In the genomic region with DNA sequence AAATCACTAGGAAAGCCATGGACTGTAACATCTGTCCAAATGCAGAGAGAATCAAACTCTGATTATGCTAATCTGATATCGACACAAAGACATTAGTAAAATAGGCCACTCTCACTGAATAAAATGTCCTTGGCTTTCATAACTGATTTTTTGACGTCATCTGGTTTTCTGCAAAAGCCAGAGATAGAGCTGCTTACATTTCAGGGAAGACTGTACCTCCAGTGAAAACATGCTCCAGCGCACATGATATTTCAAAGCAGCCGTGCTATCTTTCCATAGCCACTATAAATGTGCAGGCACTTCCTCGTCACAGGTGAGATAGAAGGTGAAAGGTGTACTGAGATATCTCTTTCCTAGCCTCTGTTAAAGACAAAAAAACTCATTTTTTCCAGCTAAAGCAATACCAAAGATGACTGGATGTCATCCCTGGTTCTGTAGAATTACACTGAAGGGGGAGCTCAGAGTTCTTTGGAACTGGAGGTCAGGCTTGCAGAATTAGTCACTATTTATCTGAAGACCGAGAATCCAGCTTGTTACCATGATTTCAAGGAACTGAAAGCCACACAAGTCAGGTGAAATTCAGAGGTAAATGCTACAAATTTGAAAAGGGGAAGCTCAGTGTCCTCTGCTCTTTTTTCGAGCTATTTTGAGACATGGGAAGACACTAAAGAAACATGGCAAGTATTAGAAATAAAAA, we compare ENCODE assay signal across 21 cellular contexts.
DNase-seq lines count a peak whose midpoint lies in the region; ATAC-seq and TF ChIP-seq lines count a peak whose summit lies in the region.
"Had no signal": no experiment of that assay in that cellular context is flagged by ENCODE, and none has a peak within 500 bp of the region (broad histone marks: within the 10 kb centered on the region; RNA-seq: fewer than 3 reads in every experiment).

No MANE protein-coding gene starts in this region.

- no peak overlapping the region for H3K27ac Mint-ChIP-seq in stimulated activated naive B cell treated with anti-CD40 and anti-IgM and Interleukin-4, amounts not matched to agents 10 μg/mL and 1 μg/mL and 100 μg/mL, for 72 hours
- H3K27ac Mint-ChIP-seq: CD4-positive, alpha-beta T cell; GM23338; T-cell had no signal

- no peak for TF ChIP-seq POLR2A in body of pancreas (IDR thresholded peaks at IDR 0.05)

- no peak overlapping the region for H3K4me3 ChIP-seq in SK-N-SH (ENCODE audit: low read depth in 2 of 2, low read length in 1 of 2)
- H3K4me3 ChIP-seq in body of pancreas: no peak overlapping the region
- H3K4me3 ChIP-seq: GM23338, PC-9 had no signal

- CTCF ChIA-PET in SK-N-SH (lab: Yijun Ruan, JAX): interaction anchor here (0.7 to 2.7 kb wide), 4 partner anchors 10 to 198 kb away, joined by 3 to 17 read pairs (median 6); no protein-coding TSS in a partner anchor

- H3K4me3 Mint-ChIP-seq in stimulated activated naive B cell treated with anti-CD40 and anti-IgM and Interleukin-4, amounts not matched to agents 10 μg/mL and 1 μg/mL and 100 μg/mL, for 72 hours: no peak overlapping the region
- H3K4me3 Mint-ChIP-seq: CD4-positive, alpha-beta T cell; GM23338; T-cell had no signal

- no peaks in the 10 kb centered on the region for H3K27me3 ChIP-seq in SK-N-SH (ENCODE audit: insufficient read depth)
- no peaks in the 10 kb centered on the region for H3K27me3 ChIP-seq in body of pancreas
- H3K27me3 ChIP-seq: BE2C had no signal

- H3K27me3 Mint-ChIP-seq in stimulated activated naive B cell treated with anti-CD40 and anti-IgM and Interleukin-4, amounts not matched to agents 10 μg/mL and 1 μg/mL and 100 μg/mL, for 72 hours: peaks cover 0 to 3% of the 10 kb centered on the region in 2 donors

- TF ChIP-seq CTCF in SK-N-SH (IDR thresholded peaks at IDR 0.05) (no peak), body of pancreas (IDR thresholded peaks at IDR 0.05) (no peak)

- H3K9me3 ChIP-seq in SK-N-SH (no peaks in the 10 kb centered on the region), body of pancreas (no peaks in the 10 kb centered on the region)
- H3K9me3 ChIP-seq: BE2C had no signal

- H3K36me3 ChIP-seq in SK-N-SH (replicated peaks in 1 of 2; ENCODE audit: control insufficient read depth in 1 of 2, insufficient read depth in 2 of 2, low read length in 1 of 2) (no peaks in the 10 kb centered on the region), body of pancreas (replicated peaks in 1 of 2; ENCODE audit: insufficient read depth in 1 of 2, low read depth in 2 of 2) (no peaks in the 10 kb centered on the region)
- H3K36me3 ChIP-seq: BE2C had no signal

- H3K9me3 Mint-ChIP-seq in stimulated activated naive B cell treated with anti-CD40 and anti-IgM and Interleukin-4, amounts not matched to agents 10 μg/mL and 1 μg/mL and 100 μg/mL, for 72 hours: no peaks in the 10 kb centered on the region
- H3K9me3 Mint-ChIP-seq: CD4-positive, alpha-beta T cell; GM23338; T-cell had no signal

- H3K4me1 ChIP-seq in SK-N-SH (ENCODE audit: control insufficient read depth in 1 of 2, insufficient read depth in 2 of 2, low read depth in 1 of 2, low read length in 1 of 2) (peaks cover 0 to 5% of the 10 kb centered on the region in 2 experiments; a peak in 2 of 4 replicates), body of pancreas (no peaks in the 10 kb centered on the region)
- H3K4me1 ChIP-seq: BE2C had no signal

- intact Hi-C loops in body of pancreas (cut with DNase I): no loop called here

- no peaks in the 10 kb centered on the region for H3K36me3 Mint-ChIP-seq in stimulated activated naive B cell treated with anti-CD40 and anti-IgM and Interleukin-4, amounts not matched to agents 10 μg/mL and 1 μg/mL and 100 μg/mL, for 72 hours
- H3K36me3 Mint-ChIP-seq: T-cell had no signal

- no peak overlapping the region; a peak in 1 of 4 replicates for H3K27ac ChIP-seq in SK-N-SH (ENCODE audit: low read depth in 2 of 2, low read length in 1 of 2)
- no peak overlapping the region for H3K27ac ChIP-seq in body of pancreas
- H3K27ac ChIP-seq: 22Rv1, PC-9 had no signal

- ATAC-seq in SK-N-SH treated with all-trans-retinoic acid at 6 μM for 48 hours (no peak), GM21529 (IDR thresholded peaks at IDR 0.05; ENCODE audit: unreplicated experiment) (peak; percentile 47), HG03565 (IDR thresholded peaks at IDR 0.05; ENCODE audit: unreplicated experiment) (peak; percentile 47), body of pancreas (no peak)
- ATAC-seq in stimulated activated naive B cell treated with anti-CD40 and anti-IgM and Interleukin-4, amounts not matched to agents 10 μg/mL and 1 μg/mL and 100 μg/mL, for 72 hours (replicated peaks): peak; percentile 82 to 88
- ATAC-seq: GM23338, HCT116, T-cell had no signal

- no peaks in the 10 kb centered on the region for H3F3A ChIP-seq in SK-N-SH (replicated peaks; ENCODE audit: insufficient read depth)

- WGBS in SK-N-SH (ENCODE audit: low lambda C conversion rate): 8% methylated on average over 7 of the region's 7 CpGs
- 61 to 63% methylated on average over 7 of the region's 7 CpGs for WGBS in body of pancreas, 2 donors

- POLR2A ChIA-PET in SK-N-SH (lab: Yijun Ruan, JAX): no interaction called here

- H2AFZ ChIP-seq in SK-N-SH (ENCODE audit: low read depth): no peak overlapping the region
- H2AFZ ChIP-seq: PC-9 had no signal

- peak; percentile 6; the same call in 1 of the 2 replicates for TF ChIP-seq RAD21 in SK-N-SH (IDR thresholded peaks at IDR 0.05; ENCODE audit: low read length)

- peaks cover 0 to 2% of the 10 kb centered on the region in 2 donors for H3K4me1 Mint-ChIP-seq in stimulated activated naive B cell treated with anti-CD40 and anti-IgM and Interleukin-4, amounts not matched to agents 10 μg/mL and 1 μg/mL and 100 μg/mL, for 72 hours
- H3K4me1 Mint-ChIP-seq: T-cell had no signal

- no peaks in the 10 kb centered on the region for H4K20me1 ChIP-seq in SK-N-SH (ENCODE audit: insufficient read depth)

- no peak overlapping the region for H3K4me2 ChIP-seq in SK-N-SH
- H3K4me2 ChIP-seq: GM23338, PC-9 had no signal

- no peak for TF ChIP-seq EP300 in SK-N-SH (IDR thresholded peaks at IDR 0.05; ENCODE audit: borderline replicate concordance in 1 of 2, low read depth in 1 of 2, low read length in 1 of 2)

- DNase-seq in SK-N-SH (peak; percentile 12), mucosa of gallbladder (ENCODE audit: low spot score) (no peak), body of pancreas (no peak)
- DNase-seq in stimulated activated naive B cell treated with anti-CD40 and anti-IgM and Interleukin-4, amounts not matched to agents 10 μg/mL and 1 μg/mL and 100 μg/mL, for 72 hours: peak; percentile 9
- no peak for DNase-seq in activated CD8-positive, alpha-beta memory T cell treated with anti-CD3 and anti-CD28 coated beads, Interleukin-2, amount 50 U/mL, for 4 hours
- DNase-seq: BE2C; CD4-positive, alpha-beta T cell; DMS53; IMR-90; NCI-H1417 treated with DMSO at 0.1 percent for 48 hours; NCI-H1930; NCI-H446; NCI-H69; PC-9; T-cell had no signal

- no peaks in the 10 kb centered on the region for H3K79me2 ChIP-seq in SK-N-SH (ENCODE audit: insufficient read depth)

- no peaks in the 10 kb centered on the region for H3K9me2 ChIP-seq in SK-N-SH

- H3K9ac ChIP-seq in SK-N-SH: no peak overlapping the region

TF ChIP-seq in SK-N-SH, 30 proteins besides CTCF, POLR2A, EP300 and RAD21 (continues in another document):
- no peak for TF ChIP-seq EZH2phosphoT487 (IDR thresholded peaks at IDR 0.05; ENCODE audit: borderline replicate concordance, low read depth)
- TF ChIP-seq POLR2AphosphoS5 (IDR thresholded peaks at IDR 0.05; ENCODE audit: low read depth, low read length): no peak
- TF ChIP-seq, protein P1, sequence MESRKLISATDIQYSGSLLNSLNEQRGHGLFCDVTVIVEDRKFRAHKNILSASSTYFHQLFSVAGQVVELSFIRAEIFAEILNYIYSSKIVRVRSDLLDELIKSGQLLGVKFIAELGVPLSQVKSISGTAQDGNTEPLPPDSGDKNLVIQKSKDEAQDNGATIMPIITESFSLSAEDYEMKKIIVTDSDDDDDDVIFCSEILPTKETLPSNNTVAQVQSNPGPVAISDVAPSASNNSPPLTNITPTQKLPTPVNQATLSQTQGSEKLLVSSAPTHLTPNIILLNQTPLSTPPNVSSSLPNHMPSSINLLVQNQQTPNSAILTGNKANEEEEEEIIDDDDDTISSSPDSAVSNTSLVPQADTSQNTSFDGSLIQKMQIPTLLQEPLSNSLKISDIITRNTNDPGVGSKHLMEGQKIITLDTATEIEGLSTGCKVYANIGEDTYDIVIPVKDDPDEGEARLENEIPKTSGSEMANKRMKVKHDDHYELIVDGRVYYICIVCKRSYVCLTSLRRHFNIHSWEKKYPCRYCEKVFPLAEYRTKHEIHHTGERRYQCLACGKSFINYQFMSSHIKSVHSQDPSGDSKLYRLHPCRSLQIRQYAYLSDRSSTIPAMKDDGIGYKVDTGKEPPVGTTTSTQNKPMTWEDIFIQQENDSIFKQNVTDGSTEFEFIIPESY (IDR thresholded peaks at IDR 0.05; ENCODE audit: borderline replicate concordance, low read depth): no peak
- TF ChIP-seq CHD2 (IDR thresholded peaks at IDR 0.05; ENCODE audit: low read length, partially characterized antibody): no peak
- no peak; the same call in 1 of the 2 replicates for TF ChIP-seq GATA2 (CRISPR knock-in tag; IDR thresholded peaks at IDR 0.05)
- TF ChIP-seq FOSL2 (IDR thresholded peaks at IDR 0.05; ENCODE audit: borderline replicate concordance, low read depth): no peak

TF ChIP-seq in SK-N-SH treated with all-trans-retinoic acid at 6 μM for 48 hours, 23 proteins besides CTCF, POLR2A, EP300 and RAD21 (continues in another document):
- no peak for TF ChIP-seq ZC3H10 (CRISPR knock-in tag; IDR thresholded peaks at IDR 0.05)
- no peak for TF ChIP-seq CSDC2 (CRISPR knock-in tag; IDR thresholded peaks at IDR 0.05)
- TF ChIP-seq ZFP30 (CRISPR knock-in tag; IDR thresholded peaks at IDR 0.05): no peak
- TF ChIP-seq ZNF8 (CRISPR knock-in tag; IDR thresholded peaks at IDR 0.05): no peak
- TF ChIP-seq ARNTL (CRISPR knock-in tag; IDR thresholded peaks at IDR 0.05; ENCODE audit: borderline replicate concordance, low read depth): no peak
- no peak for TF ChIP-seq PATZ1 (CRISPR knock-in tag; IDR thresholded peaks at IDR 0.05; ENCODE audit: borderline replicate concordance)
- no peak for TF ChIP-seq BACH2 (CRISPR knock-in tag; IDR thresholded peaks at IDR 0.05; ENCODE audit: borderline replicate concordance)
- no peak for TF ChIP-seq SNAI2 (CRISPR knock-in tag; IDR thresholded peaks at IDR 0.05)

Comparison
In these comparisons a context has a peak if more than half of its experiments do, and no peak if none do; other contexts are left out.
1. DNase-seq: peak in SK-N-SH (single experiment) and stimulated activated naive B cell treated with anti-CD40 and anti-IgM and Interleukin-4, amounts not matched to agents 10 μg/mL and 1 μg/mL and 100 μg/mL, for 72 hours (single experiment); none in activated CD8-positive, alpha-beta memory T cell treated with anti-CD3 and anti-CD28 coated beads, Interleukin-2, amount 50 U/mL, for 4 hours (single experiment), mucosa of gallbladder (single experiment) and body of pancreas (0 of 4).
2. ATAC-seq: peak in GM21529 (single experiment), HG03565 (single experiment) and stimulated activated naive B cell treated with anti-CD40 and anti-IgM and Interleukin-4, amounts not matched to agents 10 μg/mL and 1 μg/mL and 100 μg/mL, for 72 hours (2 of 2); none in SK-N-SH treated with all-trans-retinoic acid at 6 μM for 48 hours (single experiment) and body of pancreas (single experiment).